In the genomic region with DNA sequence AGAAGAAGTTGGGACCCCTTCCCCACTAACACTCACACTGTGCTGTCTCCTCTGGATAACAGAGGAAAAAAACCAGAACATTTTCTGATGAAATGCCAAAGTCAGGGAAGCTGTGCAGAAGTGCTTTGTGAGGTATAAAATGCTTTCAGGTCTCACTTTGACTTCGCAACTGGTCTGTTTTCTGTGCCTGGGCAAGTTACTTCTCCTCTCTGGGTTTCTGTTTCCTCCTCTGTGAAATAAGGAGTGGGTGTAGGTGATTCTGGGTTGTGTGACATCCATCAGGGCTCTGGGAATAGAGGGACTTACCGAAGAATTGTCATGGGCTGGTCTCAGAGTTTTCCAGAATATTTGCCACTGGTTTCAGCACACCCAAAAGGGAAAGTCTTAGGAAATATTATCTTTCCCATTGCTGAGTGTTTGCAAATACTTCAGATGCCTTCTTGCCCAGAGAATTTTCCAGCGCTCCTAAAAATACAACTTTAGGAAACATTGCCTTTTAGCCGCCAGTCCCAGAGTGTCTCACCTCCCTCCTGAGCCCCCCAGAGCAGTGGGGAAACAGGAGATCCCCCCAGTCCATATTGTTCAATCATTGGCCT, we compare ENCODE assay signal across 14 cellular contexts.
DNase-seq lines count a peak whose midpoint lies in the region; ATAC-seq and TF ChIP-seq lines count a peak whose summit lies in the region.
"Had no signal": no experiment of that assay in that cellular context is flagged by ENCODE, and none has a peak within 500 bp of the region (broad histone marks: within the 10 kb centered on the region; RNA-seq: fewer than 3 reads in every experiment).

No MANE protein-coding gene starts in this region.

- intact Hi-C loops in activated CD4-positive, alpha-beta T cell treated with anti-CD3 and anti-CD28 coated beads for 36 hours (cut with DNase I, micrococcal nuclease), result loop anchor here (1.0 to 10.0 kb wide), 8 partner anchors 15 to 1354 kb away; partner anchors contain the start of genes ASPHD2 (in 1 of the 2) and GRK3 (in 1 of the 2)
- intact Hi-C loops in ovary (cut with DNase I), result no loop called here

- H3K27ac Mint-ChIP-seq in activated CD4-positive, alpha-beta T cell treated with anti-CD3 and anti-CD28 coated beads for 36 hours, result peak overlapping the region; percentile 93
- H3K27ac Mint-ChIP-seq in activated T-helper 17 cell treated with anti-CD3 and anti-CD28 coated beads, Interleukin-2, amount 50 U/mL, for 72 hours, result peak overlapping the region; percentile 90

- H3K9me3 ChIP-seq in thymus (ENCODE audit: control insufficient read depth) (no peaks in the 10 kb centered on the region), ovary (no peaks in the 10 kb centered on the region)

- 69% methylated on average over 4 of the region's 4 CpGs for WGBS in thymus
- WGBS in ovary, 3 donors, result 7 to 28% (median 12%) methylated on average over 4 of the region's 4 CpGs

- peak overlapping the region; percentile 35 for H3K27ac ChIP-seq in layer of hippocampus (ENCODE audit: low read depth, low read length)
- peak overlapping the region; percentile 54 for H3K27ac ChIP-seq in thymus (ENCODE audit: low read depth)
- peak overlapping the region in 1 of 2 donors; percentile 5 for H3K27ac ChIP-seq in ovary

- TF ChIP-seq CTCF in ovary (IDR thresholded peaks at IDR 0.05), result no peak

- H3K4me1 Mint-ChIP-seq in activated CD4-positive, alpha-beta T cell treated with anti-CD3 and anti-CD28 coated beads for 36 hours, result peaks cover 94% of the 10 kb centered on the region
- H3K4me1 Mint-ChIP-seq in activated T-helper 17 cell treated with anti-CD3 and anti-CD28 coated beads, Interleukin-2, amount 50 U/mL, for 72 hours, result peaks cover 48% of the 10 kb centered on the region

- no peaks in the 10 kb centered on the region for H3K27me3 ChIP-seq in layer of hippocampus (ENCODE audit: control insufficient read depth, insufficient read depth, low read length)
- H3K27me3 ChIP-seq in thymus (ENCODE audit: control insufficient read depth, insufficient read depth), result no peaks in the 10 kb centered on the region
- H3K27me3 ChIP-seq in ovary, result no peaks in the 10 kb centered on the region

- ATAC-seq in activated CD4-positive, alpha-beta T cell treated with anti-CD3 and anti-CD28 coated beads for 36 hours, result peak; percentile 10
- ATAC-seq in activated T-helper 17 cell treated with anti-CD3 and anti-CD28 coated beads, Interleukin-2, amount 50 U/mL, for 72 hours (replicated peaks), result peak; percentile 40
- ATAC-seq in GM21576 (IDR thresholded peaks at IDR 0.05; ENCODE audit: unreplicated experiment) (no peak), HG03442 (IDR thresholded peaks at IDR 0.05; ENCODE audit: unreplicated experiment) (no peak)

- H3K4me3 Mint-ChIP-seq in activated CD4-positive, alpha-beta T cell treated with anti-CD3 and anti-CD28 coated beads for 36 hours, result peak overlapping the region; percentile 78
- peak overlapping the region; percentile 87 for H3K4me3 Mint-ChIP-seq in activated T-helper 17 cell treated with anti-CD3 and anti-CD28 coated beads, Interleukin-2, amount 50 U/mL, for 72 hours

- DNase-seq in activated CD4-positive, alpha-beta T cell treated with anti-CD3 and anti-CD28 coated beads for 36 hours, result peak; percentile 41
- no peak for DNase-seq in activated CD4-positive, alpha-beta T cell treated with anti-CD3 and anti-CD28 coated beads, Interleukin-2, amount 50 U/mL, for 4 hours
- DNase-seq in ovary, result no peak
- DNase-seq: activated CD4-positive, CD25-positive, alpha-beta regulatory T cell treated with anti-CD3 and anti-CD28 coated beads, Interleukin-2, amount 50 U/mL, for 72 hours; anterior cingulate cortex; NCI-H1048; NCI-H446 treated with DMSO at 0.1 percent for 48 hours; Right ventricle myocardium superior; stimulated activated CD8-positive, alpha-beta memory T cell treated with anti-CD3 and anti-CD28 coated beads, Interleukin-4, amount 100 ng/mL, for 48 hours had no signal

- no peaks in the 10 kb centered on the region for H3K9me3 Mint-ChIP-seq in activated CD4-positive, alpha-beta T cell treated with anti-CD3 and anti-CD28 coated beads for 36 hours (ENCODE audit: low read depth)
- H3K9me3 Mint-ChIP-seq in activated T-helper 17 cell treated with anti-CD3 and anti-CD28 coated beads, Interleukin-2, amount 50 U/mL, for 72 hours, result no peaks in the 10 kb centered on the region

- H3K4me1 ChIP-seq in thymus (ENCODE audit: control insufficient read depth, insufficient read depth, low read length) (peaks cover 46% of the 10 kb centered on the region), ovary (ENCODE audit: insufficient read depth) (peaks cover 13% of the 10 kb centered on the region)

- H3K27me3 Mint-ChIP-seq in activated CD4-positive, alpha-beta T cell treated with anti-CD3 and anti-CD28 coated beads for 36 hours, result no peaks in the 10 kb centered on the region
- no peaks in the 10 kb centered on the region for H3K27me3 Mint-ChIP-seq in activated T-helper 17 cell treated with anti-CD3 and anti-CD28 coated beads, Interleukin-2, amount 50 U/mL, for 72 hours

- POLR2A ChIA-PET in activated CD4-positive, alpha-beta T cell treated with anti-CD3 and anti-CD28 coated beads for 36 hours (lab: Charles Lee), result no interaction called here

- H3K36me3 Mint-ChIP-seq in activated CD4-positive, alpha-beta T cell treated with anti-CD3 and anti-CD28 coated beads for 36 hours (ENCODE audit: low read depth), result peaks cover 4% of the 10 kb centered on the region
- no peaks in the 10 kb centered on the region for H3K36me3 Mint-ChIP-seq in activated T-helper 17 cell treated with anti-CD3 and anti-CD28 coated beads, Interleukin-2, amount 50 U/mL, for 72 hours (ENCODE audit: low read depth)

- H3K4me3 ChIP-seq in thymus (ENCODE audit: low read length) (peak overlapping the region; percentile 56), ovary (no peak overlapping the region)

- no peak for TF ChIP-seq EP300 in ovary (IDR thresholded peaks at IDR 0.05)

- H3K36me3 ChIP-seq in thymus (ENCODE audit: control insufficient read depth, insufficient read depth), result no peaks in the 10 kb centered on the region
- no peaks in the 10 kb centered on the region for H3K36me3 ChIP-seq in ovary

- CTCF ChIA-PET in activated CD4-positive, alpha-beta T cell treated with anti-CD3 and anti-CD28 coated beads for 36 hours (lab: Charles Lee), result interaction anchor here (0.6 to 5.9 kb wide), 4 partner anchors 10 to 133 kb away, joined by 3 to 46 read pairs (median 5); no protein-coding TSS in a partner anchor

- TF ChIP-seq POLR2A in ovary (IDR thresholded peaks at IDR 0.05), result no peak

Comparison
In these comparisons a context has a peak if more than half of its experiments do, and no peak if none do; other contexts are left out.
1. ATAC-seq: peak in activated CD4-positive, alpha-beta T cell treated with anti-CD3 and anti-CD28 coated beads for 36 hours (single experiment) and activated T-helper 17 cell treated with anti-CD3 and anti-CD28 coated beads, Interleukin-2, amount 50 U/mL, for 72 hours (single experiment); none in GM21576 (single experiment) and HG03442 (single experiment).
2. intact Hi-C loops: an anchor here in activated CD4-positive, alpha-beta T cell treated with anti-CD3 and anti-CD28 coated beads for 36 hours (1.0 to 10.0 kb wide); none called in ovary.